Comparison of ENCODE assay signal across 11 cellular contexts in the genomic region with DNA sequence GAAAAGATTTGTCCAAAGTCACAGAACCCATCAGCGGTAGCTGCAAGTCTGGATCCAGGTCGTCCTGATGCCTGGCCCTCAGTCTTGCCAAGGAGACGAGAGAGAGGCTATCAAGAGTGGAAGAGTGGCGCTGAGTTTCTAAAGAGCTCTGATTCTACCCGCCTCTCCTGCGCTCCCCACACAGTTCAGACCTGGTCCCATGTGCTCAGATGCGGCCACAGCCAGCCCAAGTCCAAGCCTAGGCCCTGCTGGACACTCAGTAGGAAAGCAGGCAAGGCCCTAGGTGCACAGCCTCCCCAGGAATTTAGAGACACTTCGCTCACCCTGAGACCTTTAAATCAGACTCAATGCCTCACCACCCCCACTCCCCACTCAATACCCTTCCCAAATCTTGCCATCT. TPM values are rescaled to one million over a fixed set of nuclear protein-coding genes. Genes with fewer than 3 reads are reported as not detected.
DNase-seq lines count a peak whose midpoint lies in the region; ATAC-seq and TF ChIP-seq lines count a peak whose summit lies in the region.
"Had no signal": no experiment of that assay in that cellular context is flagged by ENCODE, and none has a peak within 500 bp of the region (broad histone marks: within the 10 kb centered on the region; RNA-seq: fewer than 3 reads in every experiment).

No MANE protein-coding gene starts in this region.

- H3K4me3 Mint-ChIP-seq in natural killer cell, result peak overlapping the region; percentile 92
- H3K4me3 Mint-ChIP-seq: nephron progenitor cell had no signal

- peaks cover 100% of the 10 kb centered on the region for H4K20me1 ChIP-seq in BLaER1

- ATAC-seq in RWPE2 (ENCODE audit: low read depth) (0 out of 3 replicates have a peak, but pooled peaks have one; percentile 5), gastroesophageal sphincter (no peak), natural killer cell (no peak), GM18909 (IDR thresholded peaks at IDR 0.05; ENCODE audit: poor library complexity, unreplicated experiment) (no peak)

- 84 to 91% methylated on average over 3 to 8 of the region's 8 CpGs for WGBS in gastroesophageal sphincter (ENCODE audit: low coverage in 1 of 2), 2 donors

- no peaks in the 10 kb centered on the region for H3K9me3 Mint-ChIP-seq in natural killer cell
- H3K9me3 Mint-ChIP-seq: nephron progenitor cell had no signal

- no peak for TF ChIP-seq POLR2A in gastroesophageal sphincter (IDR thresholded peaks at IDR 0.05)

- H3K4me3 ChIP-seq in BLaER1, result no peak overlapping the region
- H3K4me3 ChIP-seq in RWPE2 (ENCODE audit: severe bottlenecking), result no peak overlapping the region
- H3K4me3 ChIP-seq in gastroesophageal sphincter, result no peak overlapping the region
- H3K4me3 ChIP-seq: SJSA1 had no signal

- H3K27me3 ChIP-seq in BLaER1 (no peaks in the 10 kb centered on the region), RWPE2 (ENCODE audit: insufficient read depth, poor library complexity, severe bottlenecking) (no peaks in the 10 kb centered on the region), gastroesophageal sphincter (no peaks in the 10 kb centered on the region)
- H3K27me3 ChIP-seq: SJSA1 had no signal

- peaks cover 10% of the 10 kb centered on the region; the same call in 1 of the 2 replicates for H3K9me3 ChIP-seq in BLaER1
- H3K9me3 ChIP-seq in RWPE2 (ENCODE audit: severe bottlenecking), result no peaks in the 10 kb centered on the region
- H3K9me3 ChIP-seq in gastroesophageal sphincter, result no peaks in the 10 kb centered on the region
- H3K9me3 ChIP-seq: SJSA1 had no signal

- peak overlapping the region; percentile 96 to 99 for H3K27ac Mint-ChIP-seq in natural killer cell

- TF ChIP-seq EP300 in gastroesophageal sphincter (IDR thresholded peaks at IDR 0.05), result no peak

- H3K36me3 Mint-ChIP-seq in natural killer cell, result no peaks in the 10 kb centered on the region

- H3K4me1 ChIP-seq in BLaER1, result peaks cover 88% of the 10 kb centered on the region
- peaks cover 45% of the 10 kb centered on the region for H3K4me1 ChIP-seq in RWPE2 (ENCODE audit: insufficient read depth, poor library complexity, severe bottlenecking)
- H3K4me1 ChIP-seq in gastroesophageal sphincter, result peaks cover 10 to 84% (median 42%) of the 10 kb centered on the region in 3 donors

- intact Hi-C loops in natural killer cell (cut with micrococcal nuclease), result no loop called here
- intact Hi-C loops in head of caudate nucleus (cut with DNase I), result no loop called here

- no peak for TF ChIP-seq CTCF in RWPE2 (IDR thresholded peaks at IDR 0.05; ENCODE audit: poor library complexity, severe bottlenecking)
- no peak for TF ChIP-seq CTCF in gastroesophageal sphincter (IDR thresholded peaks at IDR 0.05)
- no peak for TF ChIP-seq CTCF in natural killer cell (IDR thresholded peaks at IDR 0.05)

- H3K27ac ChIP-seq in BLaER1 (peak overlapping the region; percentile 24; the same call in 1 of the 2 replicates), RWPE2 (ENCODE audit: poor library complexity, severe bottlenecking) (peak overlapping the region; percentile 23), gastroesophageal sphincter (peak overlapping the region in 3 of 4 donors; percentile 24 to 53 (median 27))
- H3K27ac ChIP-seq: SJSA1 had no signal

- no peak for DNase-seq in RWPE2 (ENCODE audit: low spot score)
- no peak for DNase-seq in natural killer cell
- DNase-seq in stimulated activated naive CD4-positive, alpha-beta T cell treated with Interleukin-2 at 50 U/mL for 16 hours (lab: John Stamatoyannopoulos, UW), result no peak
- no peak for DNase-seq in NCI-H1436 treated with DMSO at 0.1 percent for 48 hours (lab: John Stamatoyannopoulos, UW)
- DNase-seq in head of caudate nucleus, result no peak
- DNase-seq: central memory CD4-positive, alpha-beta T cell; nephron progenitor cell had no signal

- no peak overlapping the region for H3K4me2 ChIP-seq in BLaER1

- peaks cover 87 to 88% of the 10 kb centered on the region in 2 donors for H3K4me1 Mint-ChIP-seq in natural killer cell

- peaks cover 87% of the 10 kb centered on the region for H3K36me3 ChIP-seq in BLaER1
- peaks cover 36% of the 10 kb centered on the region for H3K36me3 ChIP-seq in RWPE2 (ENCODE audit: low read depth)
- peaks cover 0 to 25% of the 10 kb centered on the region in 2 donors for H3K36me3 ChIP-seq in gastroesophageal sphincter

- no peak overlapping the region for H3K9ac ChIP-seq in BLaER1

- H3K27me3 Mint-ChIP-seq in natural killer cell (ENCODE audit: low read depth in 2 of 2), result no peaks in the 10 kb centered on the region

RNA-seq across cellular contexts. Expression of a gene that starts 32.4 kb away (rescaled TPM):
- total RNA-seq in gastroesophageal sphincter, result 10 to 100 TPM; 14.3 to 52.2 (median 42.0) TPM
- 100 to 1,000 TPM; 104 to 114 (median 111) TPM for total RNA-seq in natural killer cell

RNA-seq across cellular contexts. Expression of a gene that starts 35.3 kb away (rescaled TPM):
- total RNA-seq in gastroesophageal sphincter, result 10 to 100 TPM; 12.3 to 23.2 (median 20.4) TPM
- total RNA-seq in natural killer cell, result 100 to 1,000 TPM; 453 to 536 (median 532) TPM

Comparison
In these comparisons a context has a peak if more than half of its experiments do, and no peak if none do; other contexts are left out.
1. RNA of a gene that starts 35.3 kb away (total RNA-seq): 453 to 536 TPM in natural killer cell; 12.3 to 23.2 TPM in gastroesophageal sphincter; every median in the first group is over 10 times any median in the second.
2. Peak in every context shown above with its lines, with median percentiles within 50 percentile points of each other: H3K27ac ChIP-seq.